Comparison of ENCODE assay signal across 1 cellular context in the genomic region with DNA sequence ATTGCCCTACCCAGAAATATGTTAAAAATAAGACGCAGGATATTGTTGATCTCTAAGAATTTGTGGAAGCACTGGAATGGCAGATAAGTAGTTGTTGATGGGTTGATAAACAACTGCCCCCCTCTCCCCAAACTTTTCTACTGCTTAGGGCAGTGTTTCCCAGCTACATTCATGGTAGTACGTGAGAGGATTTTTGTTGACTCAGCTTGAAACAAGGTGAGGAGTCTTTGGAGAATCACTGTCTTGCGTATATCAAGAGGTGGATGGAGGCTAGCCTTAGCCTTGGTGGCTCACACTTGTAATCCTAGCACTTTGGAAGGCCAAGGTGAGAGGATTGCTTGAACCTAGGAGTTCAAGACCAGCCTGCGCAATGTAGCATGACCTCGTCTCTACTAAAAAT.
TF ChIP-seq lines count a peak whose summit lies in the region.

No MANE protein-coding gene starts in this region.

TF ChIP-seq in GM12878, 131 proteins besides CTCF, POLR2A, EP300 and RAD21:
- TF ChIP-seq BACH1 (IDR thresholded peaks at IDR 0.05; ENCODE audit: borderline replicate concordance) (no peak), NKRF (conservative IDR thresholded peaks at IDR 0.05) (no peak), SRF (IDR thresholded peaks at IDR 0.05; ENCODE audit: low read depth in 2 of 2, low read length in 2 of 2) (no peak), POLR2AphosphoS5 (IDR thresholded peaks at IDR 0.05; ENCODE audit: low read length) (no peak)
- TF ChIP-seq, protein P1, sequence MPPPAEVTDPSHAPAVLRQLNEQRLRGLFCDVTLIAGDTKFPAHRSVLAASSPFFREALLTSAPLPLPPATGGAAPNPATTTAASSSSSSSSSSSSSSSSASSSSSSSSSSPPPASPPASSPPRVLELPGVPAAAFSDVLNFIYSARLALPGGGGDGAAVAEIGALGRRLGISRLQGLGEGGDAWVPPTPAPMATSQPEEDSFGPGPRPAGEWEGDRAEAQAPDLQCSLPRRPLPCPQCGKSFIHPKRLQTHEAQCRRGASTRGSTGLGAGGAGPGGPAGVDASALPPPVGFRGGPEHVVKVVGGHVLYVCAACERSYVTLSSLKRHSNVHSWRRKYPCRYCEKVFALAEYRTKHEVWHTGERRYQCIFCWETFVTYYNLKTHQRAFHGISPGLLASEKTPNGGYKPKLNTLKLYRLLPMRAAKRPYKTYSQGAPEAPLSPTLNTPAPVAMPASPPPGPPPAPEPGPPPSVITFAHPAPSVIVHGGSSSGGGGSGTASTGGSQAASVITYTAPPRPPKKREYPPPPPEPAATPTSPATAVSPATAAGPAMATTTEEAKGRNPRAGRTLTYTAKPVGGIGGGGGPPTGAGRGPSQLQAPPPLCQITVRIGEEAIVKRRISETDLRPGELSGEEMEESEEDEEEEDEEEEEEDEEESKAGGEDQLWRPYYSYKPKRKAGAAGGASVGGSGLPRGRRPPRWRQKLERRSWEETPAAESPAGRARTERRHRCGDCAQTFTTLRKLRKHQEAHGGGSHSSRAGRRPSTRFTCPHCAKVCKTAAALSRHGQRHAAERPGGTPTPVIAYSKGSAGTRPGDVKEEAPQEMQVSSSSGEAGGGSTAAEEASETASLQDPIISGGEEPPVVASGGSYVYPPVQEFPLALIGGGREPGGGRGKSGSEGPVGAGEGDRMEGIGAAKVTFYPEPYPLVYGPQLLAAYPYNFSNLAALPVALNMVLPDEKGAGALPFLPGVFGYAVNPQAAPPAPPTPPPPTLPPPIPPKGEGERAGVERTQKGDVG (CRISPR knock-in tag; IDR thresholded peaks at IDR 0.05) = no peak
